In the genomic region with DNA sequence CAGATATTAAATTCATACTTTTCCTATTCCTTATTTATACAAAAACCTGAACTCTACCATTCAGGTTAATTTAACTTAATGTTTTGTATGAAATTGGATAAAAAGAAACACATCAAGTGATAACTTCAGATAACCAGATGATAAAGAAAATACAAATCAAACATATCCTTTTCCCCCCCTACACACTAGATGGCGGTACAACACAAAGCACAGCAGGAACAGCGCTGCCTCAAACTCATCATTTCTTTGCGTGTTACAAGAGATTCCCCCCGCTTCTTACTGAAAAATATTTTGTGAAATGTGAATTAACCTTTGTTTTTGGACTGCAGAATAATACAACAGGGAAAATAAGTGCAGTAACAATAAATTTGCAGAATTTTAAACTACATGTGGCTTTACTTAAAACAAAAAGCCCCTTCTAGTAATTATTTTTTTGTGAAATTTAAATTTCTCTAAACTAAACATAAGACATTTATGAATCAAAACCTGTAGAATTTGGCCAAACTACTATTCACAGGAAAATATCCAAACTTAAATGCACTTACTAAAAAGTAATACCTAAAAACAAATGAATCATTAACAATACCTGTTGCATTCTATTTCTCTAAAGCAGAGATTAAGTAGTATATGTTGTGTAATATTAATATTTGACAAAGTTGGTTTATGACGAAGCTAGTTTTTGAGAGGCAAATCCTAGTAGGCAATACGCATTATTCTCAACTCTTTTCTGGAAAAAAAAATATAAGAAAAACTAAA, we compare ENCODE assay signal across 8 cellular contexts.
DNase-seq lines count a peak whose midpoint lies in the region; ATAC-seq, FAIRE-seq and TF ChIP-seq lines count a peak whose summit lies in the region.

No MANE protein-coding gene starts in this region.

- H3K4me3 ChIP-seq in foreskin fibroblast (ENCODE audit: low read depth in 1 of 2, low read length in 2 of 2) (no peak overlapping the region), pancreas (no peak overlapping the region)

- 22 to 25% methylated on average over 6 of the region's 6 CpGs for WGBS in pancreas, 2 donors

- peaks cover 0 to 4% (median 3%) of the 10 kb centered on the region in 3 donors for H3K4me1 ChIP-seq in pancreas

- DNase-seq in AML-193 (lab: John Stamatoyannopoulos, UW): peak; percentile 45 to 53
- DNase-seq in NCI-H774 (lab: John Stamatoyannopoulos, UW): peak; percentile 32
- DNase-seq in activated CD8-positive, alpha-beta memory T cell treated with anti-CD3 and anti-CD28 coated beads, Interleukin-2, amount 50 U/mL, for 4 hours: peak; percentile 35
- peak; percentile 52 to 84 for DNase-seq in foreskin fibroblast
- peak in 3 of 6 donors; percentile 9 to 39 (median 35) for DNase-seq in pancreas

- H3K27me3 ChIP-seq in pancreas: no peaks in the 10 kb centered on the region

- peak; percentile 91 for FAIRE-seq in pancreas (lab: Jason Lieb, UNC)

- no peaks in the 10 kb centered on the region for H3K9me3 ChIP-seq in pancreas

- H3K27ac ChIP-seq in pancreas: no peak overlapping the region

- H3K36me3 ChIP-seq in pancreas: no peaks in the 10 kb centered on the region

- peak; percentile 70 for TF ChIP-seq CTCF in foreskin fibroblast (IDR thresholded peaks at IDR 0.05; ENCODE audit: low read depth, low read length)
- TF ChIP-seq CTCF in pancreas (IDR thresholded peaks at IDR 0.05): peak; percentile 8 to 66 (median 62)

- intact Hi-C loops in pancreas (cut with DNase I): loop anchor here in 1 of 3 donors (5.0 kb wide), 1 partner anchor 215 kb away; no protein-coding TSS in a partner anchor

- ATAC-seq in GM18498 (IDR thresholded peaks at IDR 0.05; ENCODE audit: unreplicated experiment) (peak; percentile 68), HG03442 (IDR thresholded peaks at IDR 0.05; ENCODE audit: unreplicated experiment) (peak; percentile 72), pancreas (peak; percentile 63 to 90 (median 88)), GM19324 (IDR thresholded peaks at IDR 0.05; ENCODE audit: low FRiP score, unreplicated experiment) (no peak)
